1 cellular context compared by ENCODE assay signal in genomic region chr7:113049221-113049620, GRCh38. TPM values are rescaled to one million over a fixed set of nuclear protein-coding genes. Genes with fewer than 3 reads are reported as not detected.
"Had no signal": no experiment of that assay in that cellular context is flagged by ENCODE, and none has a peak within 500 bp of the region (broad histone marks: within the 10 kb centered on the region; RNA-seq: fewer than 3 reads in every experiment).

No MANE protein-coding gene starts in this region.

RNA-seq across cellular contexts. Expression of gene GPR85, which starts 37.4 kb away (rescaled TPM):
- total RNA-seq: vagina had no signal
